ENCODE assay signal across 8 cellular contexts in genomic region chr6:128519931-128520435, GRCh38. TPM values are rescaled to one million over a fixed set of nuclear protein-coding genes. Genes with fewer than 3 reads are reported as not detected.
DNase-seq lines count a peak whose midpoint lies in the region; ATAC-seq and TF ChIP-seq lines count a peak whose summit lies in the region.

No MANE protein-coding gene starts in this region.

- H3K9me3 ChIP-seq in body of pancreas = no peaks in the 10 kb centered on the region
- no peaks in the 10 kb centered on the region for H3K9me3 ChIP-seq in iPS-20b (ENCODE audit: insufficient read depth, low read depth, low read length)

- H3K36me3 ChIP-seq in body of pancreas (replicated peaks in 1 of 2; ENCODE audit: insufficient read depth in 1 of 2, low read depth in 2 of 2) (no peaks in the 10 kb centered on the region), iPS-20b (ENCODE audit: insufficient read depth, low read depth, low read length) (no peaks in the 10 kb centered on the region)

- intact Hi-C loops in body of pancreas (cut with DNase I) = no loop called here

- TF ChIP-seq CTCF in body of pancreas (IDR thresholded peaks at IDR 0.05) = no peak

- ATAC-seq in HG03060 (IDR thresholded peaks at IDR 0.05; ENCODE audit: low read depth, unreplicated experiment) = peak; percentile 9
- ATAC-seq in SK-N-SH treated with all-trans-retinoic acid at 6 μM for 48 hours = peak; percentile 60
- peak; percentile 53 for ATAC-seq in body of pancreas

- H3K4me1 ChIP-seq in body of pancreas (peaks cover 48% of the 10 kb centered on the region), iPS-20b (ENCODE audit: insufficient read depth, low read length) (peaks cover 5% of the 10 kb centered on the region; the same call in 1 of the 2 replicates)

- peak overlapping the region; percentile 96 to 99 (median 98) for H3K27ac ChIP-seq in body of pancreas
- peak overlapping the region; percentile 72 for H3K27ac ChIP-seq in iPS-20b (ENCODE audit: low read length)

- TF ChIP-seq POLR2A in body of pancreas (IDR thresholded peaks at IDR 0.05) = no peak

- 0 to 1% methylated on average over 10 to 39 of the region's 39 CpGs for WGBS in body of pancreas, 2 donors

- H3K4me3 ChIP-seq in body of pancreas = peak overlapping the region; percentile 74 to 76
- peak overlapping the region; percentile 75 for H3K4me3 ChIP-seq in iPS-20b (ENCODE audit: low read length)

- H3K27me3 ChIP-seq in body of pancreas (no peaks in the 10 kb centered on the region), iPS-20b (ENCODE audit: insufficient read depth, low read length) (peaks cover 13% of the 10 kb centered on the region; the same call in 1 of the 2 replicates)

- DNase-seq in SKM-1 treated with dmso at 0.1 percent for 144 hours (lab: John Stamatoyannopoulos, UW; ENCODE audit: unreplicated experiment) (peak; percentile 77), SKM-1 (lab: John Stamatoyannopoulos, UW; ENCODE audit: unreplicated experiment) (no peak), body of pancreas (peak; percentile 58 to 72 (median 68)), NAMALWA (ENCODE audit: low spot score) (no peak)
- peak; percentile 35 for DNase-seq in stimulated activated CD4-positive, alpha-beta T cell treated with anti-CD3 and anti-CD28 coated beads, Interleukin-12 subunit alpha, Interleukin-12 subunit beta, amount 100 ng/mL, for 4 hours

- H3K9ac ChIP-seq in iPS-20b (ENCODE audit: low read depth, low read length) = peak overlapping the region; percentile 95

TF ChIP-seq in SK-N-SH treated with all-trans-retinoic acid at 6 μM for 48 hours, 23 proteins besides CTCF, POLR2A, EP300 and RAD21:
- TF ChIP-seq POU6F1 (CRISPR knock-in tag; IDR thresholded peaks at IDR 0.05; ENCODE audit: borderline replicate concordance, low read depth) (no peak), TOX (CRISPR knock-in tag; IDR thresholded peaks at IDR 0.05; ENCODE audit: borderline replicate concordance) (no peak), ISL1 (CRISPR knock-in tag; IDR thresholded peaks at IDR 0.05) (no peak), PPARA (CRISPR knock-in tag; IDR thresholded peaks at IDR 0.05; ENCODE audit: borderline replicate concordance) (no peak)

RNA-seq across cellular contexts. Expression of gene PTPRK, which starts 0.4 kb away (rescaled TPM):
- total RNA-seq in body of pancreas = 100 to 1,000 TPM in 1 of 2 donors, 10 to 100 TPM in 1; 60.6 to 121 TPM

Comparison
In these comparisons a context has a peak if more than half of its experiments do, and no peak if none do; other contexts are left out.
1. DNase-seq: peak in SKM-1 treated with dmso at 0.1 percent for 144 hours (single experiment), body of pancreas (4 of 4) and stimulated activated CD4-positive, alpha-beta T cell treated with anti-CD3 and anti-CD28 coated beads, Interleukin-12 subunit alpha, Interleukin-12 subunit beta, amount 100 ng/mL, for 4 hours (single experiment); none in SKM-1 (single experiment) and NAMALWA (single experiment).
2. ATAC-seq: peak in every context shown above with its lines; median percentile 60 in SK-N-SH treated with all-trans-retinoic acid at 6 μM for 48 hours; 53 in body of pancreas; 9 in HG03060.